In the genomic region with DNA sequence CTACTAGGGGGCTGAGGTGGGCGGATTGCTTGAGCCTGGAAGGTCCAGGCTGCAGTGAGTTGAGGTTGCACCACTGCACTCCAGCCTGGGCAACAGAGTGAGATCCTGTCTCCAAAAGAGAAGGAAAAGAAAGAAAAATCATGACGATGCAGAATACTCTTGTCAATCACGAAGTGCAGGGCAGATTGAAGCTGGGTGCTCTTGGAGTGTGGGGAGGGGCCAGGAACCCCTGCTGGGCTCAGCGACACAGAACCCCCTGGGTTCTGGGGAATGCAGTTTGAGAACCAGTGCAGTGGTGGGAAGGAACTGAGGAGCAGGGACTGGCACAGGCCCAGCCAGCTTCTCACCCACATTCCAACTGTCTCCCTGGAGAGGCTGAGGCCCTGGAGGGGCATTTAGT, we compare ENCODE assay signal across 31 cellular contexts. TPM values are rescaled to one million over a fixed set of nuclear protein-coding genes. Genes with fewer than 3 reads are reported as not detected.
DNase-seq lines count a peak whose midpoint lies in the region; ATAC-seq, FAIRE-seq and TF ChIP-seq lines count a peak whose summit lies in the region.
"Had no signal": no experiment of that assay in that cellular context is flagged by ENCODE, and none has a peak within 500 bp of the region (broad histone marks: within the 10 kb centered on the region; RNA-seq: fewer than 3 reads in every experiment).

No MANE protein-coding gene starts in this region.

- H3K9me1 ChIP-seq in K562 (ENCODE audit: control insufficient read depth, insufficient read depth, low read length) = no peaks in the 10 kb centered on the region

- no peak for TF ChIP-seq RAD21 in Ishikawa (IDR thresholded peaks at IDR 0.05; ENCODE audit: low read depth)
- TF ChIP-seq RAD21 in K562 (CRISPR knock-in tag; conservative IDR thresholded peaks at IDR 0.05 in 1 of 2, IDR thresholded peaks at IDR 0.05 in 1 of 2) = no peak

- in situ Hi-C loops in Caki2 (cut with HindIII; ENCODE audit: low pct_unique_long_range_greater_than_20kb, low sequenced_read_pairs) = no loop called here
- in situ Hi-C loops in K562 (cut with MboI) = no loop called here
- in situ Hi-C loops in gastrocnemius medialis (cut with MboI; ENCODE audit: low sequenced_read_pairs in 4 of 4) = loop anchor here in 1 of 4 donors (5.0 kb wide), 1 partner anchor 52 kb away; no protein-coding TSS in a partner anchor

- no TSS peak for BruUV-seq in K562 (replicated peaks; lab: Mats Ljungman, UMichigan)

- H3K27ac ChIP-seq in K562 (ENCODE audit: extremely low read depth, low read depth, low read length) (no peak overlapping the region), gastrocnemius medialis (peak overlapping the region; percentile 98 to 100 (median 100)), spleen (no peak overlapping the region)
- H3K27ac ChIP-seq: colonic mucosa, epithelial cell of prostate, pancreas, SJCRH30, testis had no signal

- H3K9ac ChIP-seq in K562 (ENCODE audit: insufficient read depth in 1 of 2, low read depth in 2 of 2, low read length in 2 of 2) = no peak overlapping the region; a peak in 1 of 4 replicates

- FAIRE-seq in K562 (lab: Jason Lieb, UNC) = no peak
- FAIRE-seq: G401.6, pancreas, small intestine had no signal

- CTCF ChIA-PET in K562 (lab: Yijun Ruan, JAX; ENCODE audit: low intra/inter-chr PET ratio) = no interaction called here

- POLR2A ChIA-PET in K562 (lab: Yijun Ruan, JAX) = interaction anchor here (0.6 to 1.0 kb wide), 3 partner anchors 21 to 210 kb away, joined by 3 to 7 read pairs (median 4); no protein-coding TSS in a partner anchor

- TF ChIP-seq CTCF in K562 (IDR thresholded peaks at IDR 0.05 in 2 of 3, conservative IDR thresholded peaks at IDR 0.05 in 1 of 3; ENCODE audit: insufficient read depth in 2 of 3, low read depth in 1 of 3, low read length in 3 of 3) = no peak
- TF ChIP-seq CTCF in gastrocnemius medialis (IDR thresholded peaks at IDR 0.05 in 4 of 5, conservative IDR thresholded peaks at IDR 0.05 in 1 of 5) = no peak
- TF ChIP-seq CTCF in spleen (IDR thresholded peaks at IDR 0.05 in 8 of 11, conservative IDR thresholded peaks at IDR 0.05 in 3 of 11) = no peak

- TF ChIP-seq POLR2A in K562 (conservative IDR thresholded peaks at IDR 0.05) (no peak), gastrocnemius medialis (IDR thresholded peaks at IDR 0.05) (no peak), spleen (IDR thresholded peaks at IDR 0.05) (no peak)

- H3K4me2 ChIP-seq in K562 (ENCODE audit: insufficient read depth, low read length) = no peak overlapping the region

- ATAC-seq in K562 (no peak), gastrocnemius medialis (no peak), HG02852 (IDR thresholded peaks at IDR 0.05; ENCODE audit: unreplicated experiment) (no peak)
- ATAC-seq: HCT116, pancreas, PC-3 had no signal

- WGBS in K562 (ENCODE audit: insufficient coverage, low coverage, missing lambda C conversion rate) = 20% methylated on average over 2 of the region's 4 CpGs
- 52 to 63% (median 58%) methylated on average over 4 of the region's 4 CpGs for WGBS in spleen, 5 donors

- no peaks in the 10 kb centered on the region for H4K20me1 ChIP-seq in K562 (replicated peaks; ENCODE audit: control insufficient read depth, insufficient read depth, low read length)

- DNase-seq in Caki2 (ENCODE audit: low read depth) = peak; percentile 44
- no peak for DNase-seq in K562 (ENCODE audit: extremely low read depth in 1 of 4, low spot score in 3 of 4)
- no peak for DNase-seq in gastrocnemius medialis
- no peak for DNase-seq in spleen
- no peak for DNase-seq in activated CD4-positive, alpha-beta T cell treated with anti-CD3 and anti-CD28 coated beads for 48 hours
- DNase-seq: activated B cell treated with CpG ODN at 0.5 μM for 24 hours; activated CD4-positive, alpha-beta T cell treated with anti-CD3 and anti-CD28 coated beads, Interleukin-2, amount 50 U/mL, for 1 hour; activated gamma-delta T cell; activated naive CD8-positive, alpha-beta T cell treated with anti-CD3 and anti-CD28 coated beads for 36 hours; activated T-cell treated with anti-CD3 and anti-CD28 coated beads, Interleukin-2, amount 50 U/mL, for 24 hours; C1 segment of cervical spinal cord; colonic mucosa; effector memory CD4-positive, alpha-beta T cell; NCI-H1417 treated with DMSO at 0.1 percent for 48 hours; NCI-H2029 treated with DMSO at 0.1 percent for 48 hours; NCI-H226; NCI-H526 treated with DMSO at 0.1 percent for 48 hours; nephron progenitor cell; pancreas; PC-3; retina; SJCRH30; small intestine; testis; uterus had no signal

- H3K4me3 ChIP-seq in K562 (no peak overlapping the region), gastrocnemius medialis (no peak overlapping the region), spleen (no peak overlapping the region)
- H3K4me3 ChIP-seq: colonic mucosa, pancreas, SJCRH30, testis, uterus had no signal

- H3K79me2 ChIP-seq in K562 (ENCODE audit: control insufficient read depth, insufficient read depth, low read length) = no peaks in the 10 kb centered on the region

- no peak overlapping the region for H2AFZ ChIP-seq in K562 (ENCODE audit: low read depth, low read length)

- TF ChIP-seq EP300 in Ishikawa (IDR thresholded peaks at IDR 0.05; ENCODE audit: borderline replicate concordance) (no peak), K562 (IDR thresholded peaks at IDR 0.05; ENCODE audit: low read length) (no peak)

- H3K9me3 ChIP-seq in K562 (replicated peaks; ENCODE audit: control insufficient read depth, insufficient read depth, low read depth, low read length) = peaks cover 6% of the 10 kb centered on the region
- no peaks in the 10 kb centered on the region for H3K9me3 ChIP-seq in gastrocnemius medialis
- H3K9me3 ChIP-seq in spleen = peaks cover 0 to 15% (median 9%) of the 10 kb centered on the region in 8 donors
- H3K9me3 ChIP-seq: colonic mucosa, pancreas, SJCRH30, testis, uterus had no signal

- H3K4me1 ChIP-seq in K562 (replicated peaks in 1 of 2; ENCODE audit: control insufficient read depth in 2 of 2, insufficient read depth in 2 of 2, low read length in 2 of 2) = peaks cover 8 to 40% of the 10 kb centered on the region in 2 experiments
- H3K4me1 ChIP-seq in gastrocnemius medialis = peaks cover 10 to 21% of the 10 kb centered on the region in 2 donors
- H3K4me1 ChIP-seq in spleen = peaks cover 0 to 47% (median 35%) of the 10 kb centered on the region in 6 donors
- H3K4me1 ChIP-seq: colonic mucosa, pancreas, testis had no signal

- intact Hi-C loops in K562 (cut with micrococcal nuclease) (no loop called here), gastrocnemius medialis (cut with DNase I; ENCODE audit: low total_unique reads) (no loop called here), spleen (cut with DNase I; ENCODE audit: low total_unique reads) (no loop called here)

- H3K27me3 ChIP-seq in K562 (ENCODE audit: control insufficient read depth in 2 of 2, insufficient read depth in 2 of 2, low read length in 2 of 2) (peaks cover 0 to 19% of the 10 kb centered on the region in 2 experiments; a peak in 3 of 5 replicates), gastrocnemius medialis (no peaks in the 10 kb centered on the region), spleen (replicated peaks in 1 of 7) (peaks cover 0 to 21% (median 0%) of the 10 kb centered on the region in 7 donors)
- H3K27me3 ChIP-seq: colonic mucosa, pancreas, SJCRH30, testis, uterus had no signal

- no peaks in the 10 kb centered on the region for H3K36me3 ChIP-seq in K562 (ENCODE audit: control insufficient read depth, insufficient read depth, low read length)
- H3K36me3 ChIP-seq in gastrocnemius medialis = no peaks in the 10 kb centered on the region
- H3K36me3 ChIP-seq in spleen = no peaks in the 10 kb centered on the region
- H3K36me3 ChIP-seq: colonic mucosa, pancreas, SJCRH30, uterus had no signal

RNA-seq across cellular contexts. Expression of a gene that starts 10.8 kb away (rescaled TPM):
- total RNA-seq in Caki2 (2014; rRNA removed; shearing (Covaris generic); ENCODE audit: low replicate concordance) = 39.4 and 78.5 TPM in 2 replicates
- total RNA-seq in K562 (2011; cell fraction: chromatin; rRNA removed; ENCODE audit: low replicate concordance) = 67.2 and 276 TPM in 2 replicates
- 199 and 200 TPM in 2 replicates for total RNA-seq in K562 (2011; cell fraction: nucleolus; rRNA removed)
- total RNA-seq in K562 (2011; cell fraction: nucleoplasm; rRNA removed) = 92.5 and 92.7 TPM in 2 replicates
- total RNA-seq in K562 (2014; rRNA removed) (34.9 and 39.7 TPM in 2 replicates), K562 (2014; rRNA removed; fragmentation: Illumina TruSeq; extraction: Trizol) (4.1 and 6.8 TPM in 2 replicates), K562 (2015; rRNA removed; fragmentation: Illumina TruSeq; extraction: Trizol) (19.2 and 20.1 TPM in 2 replicates), K562 (2021) (105 and 119 TPM in 2 replicates), gastrocnemius medialis (100 to 1,000 TPM in 1 of 4 donors, 10 to 100 TPM in 3; 44.3 to 108 (median 78.8) TPM), spleen (10 to 100 TPM; 47.3 to 95.7 (median 79.0) TPM)
- polyA plus RNA-seq in K562 (2011; rRNA removed) (12.0 and 28.0 TPM in 2 replicates), K562 (2014; fragmentation: Illumina TruSeq; extraction: Trizol) (18.5 and 66.3 TPM in 2 replicates), K562 (2014; fragmentation: Nextera tagmentation; extraction: Ambion mirVana) (1 to 10 TPM in 1 of 2 experiments, under 1 TPM in 1; 0.34 to 1.7 TPM), K562 (2014; rRNA removed) (46.7 and 55.1 TPM in 2 replicates), spleen (100 to 1,000 TPM in 1 of 3 donors, 10 to 100 TPM in 2; 51.4 to 126 (median 80.3) TPM)
- 17.5 and 46.7 TPM in 2 replicates for polyA plus RNA-seq in K562 (2011; cell fraction: cytosol; rRNA removed)
- 146 and 297 TPM in 2 replicates for polyA plus RNA-seq in K562 (2011; cell fraction: nucleus; rRNA removed)
- 62.7 and 64.6 TPM in 2 replicates for polyA plus RNA-seq in K562 (2012)
- polyA minus RNA-seq in K562 (2011; rRNA and poly(A)+ RNA removed) = 9.8 and 11.1 TPM in 2 replicates
- 38.7 and 69.3 TPM in 2 replicates for polyA minus RNA-seq in K562 (2011; cell fraction: cytosol; rRNA and poly(A)+ RNA removed)
- polyA minus RNA-seq in K562 (2011; cell fraction: nucleus; rRNA and poly(A)+ RNA removed) = 52.6 and 57.9 TPM in 2 replicates

RNA-seq across cellular contexts. Expression of a gene that starts 15.5 kb away (rescaled TPM):
- 26.5 and 33.2 TPM in 2 replicates for total RNA-seq in Caki2 (2014; rRNA removed; shearing (Covaris generic); ENCODE audit: low replicate concordance)
- total RNA-seq in K562 (2011; cell fraction: chromatin; rRNA removed; ENCODE audit: low replicate concordance) = 8.5 and 20.5 TPM in 2 replicates
- total RNA-seq in K562 (2011; cell fraction: nucleolus; rRNA removed) = 11.2 and 12.1 TPM in 2 replicates
- total RNA-seq in K562 (2011; cell fraction: nucleoplasm; rRNA removed) = 5.1 and 7.6 TPM in 2 replicates
- 11.7 and 15.6 TPM in 2 replicates for total RNA-seq in K562 (2014; rRNA removed)
- 1.1 and 1.3 TPM in 2 replicates for total RNA-seq in K562 (2014; rRNA removed; fragmentation: Illumina TruSeq; extraction: Trizol)
- 4.7 and 5.5 TPM in 2 replicates for total RNA-seq in K562 (2015; rRNA removed; fragmentation: Illumina TruSeq; extraction: Trizol)
- total RNA-seq in K562 (2021) = 17.6 and 24.4 TPM in 2 replicates
- polyA plus RNA-seq in K562 (2011; rRNA removed) = 2.1 and 4.9 TPM in 2 replicates
- 3.8 and 5.1 TPM in 2 replicates for polyA plus RNA-seq in K562 (2011; cell fraction: cytosol; rRNA removed)
- polyA plus RNA-seq in K562 (2011; cell fraction: nucleus; rRNA removed) = 9.8 and 26.1 TPM in 2 replicates
- polyA plus RNA-seq in K562 (2012) = 11.2 and 12.1 TPM in 2 replicates
- 3.7 and 6.9 TPM in 2 replicates for polyA plus RNA-seq in K562 (2014; fragmentation: Illumina TruSeq; extraction: Trizol)
- under 1 TPM; 0.04 to 0.07 TPM for polyA plus RNA-seq in K562 (2014; fragmentation: Nextera tagmentation; extraction: Ambion mirVana)
- polyA plus RNA-seq in K562 (2014; rRNA removed) = 12.8 and 13.5 TPM in 2 replicates
- polyA minus RNA-seq in K562 (2011; rRNA and poly(A)+ RNA removed) = 0.66 and 1.1 TPM in 2 replicates
- 5.5 and 7.7 TPM in 2 replicates for polyA minus RNA-seq in K562 (2011; cell fraction: cytosol; rRNA and poly(A)+ RNA removed)
- polyA minus RNA-seq in K562 (2011; cell fraction: nucleus; rRNA and poly(A)+ RNA removed) = 3.6 and 3.8 TPM in 2 replicates
- total RNA-seq in gastrocnemius medialis = 100 to 1,000 TPM in 1 of 4 donors, 10 to 100 TPM in 3; 33.5 to 112 (median 75.3) TPM
- total RNA-seq in spleen = 10 to 100 TPM; 11.2 to 36.6 (median 27.0) TPM
- 10 to 100 TPM in 2 of 3 donors, 1 to 10 TPM in 1; 8.9 to 30.4 (median 10.3) TPM for polyA plus RNA-seq in spleen

RNA-seq across cellular contexts. Expression of a gene that starts 41.0 kb away (rescaled TPM):
- 13.4 and 16.6 TPM in 2 replicates for total RNA-seq in Caki2 (2014; rRNA removed; shearing (Covaris generic); ENCODE audit: low replicate concordance)
- total RNA-seq in K562 (2011; cell fraction: chromatin; rRNA removed; ENCODE audit: low replicate concordance) = 0.32 and 2.6 TPM in 2 replicates
- 0.66 and 1.5 TPM in 2 replicates for total RNA-seq in K562 (2011; cell fraction: nucleolus; rRNA removed)
- total RNA-seq in K562 (2011; cell fraction: nucleoplasm; rRNA removed) = 0.29 and 1.8 TPM in 2 replicates
- total RNA-seq in K562 (2014; rRNA removed) (0.18 TPM in 1 of 2 replicates, not detected in the other), K562 (2014; rRNA removed; fragmentation: Illumina TruSeq; extraction: Trizol) (not detected in 2 replicates), K562 (2015; rRNA removed; fragmentation: Illumina TruSeq; extraction: Trizol) (not detected in 2 replicates), K562 (2021) (0.11 and 0.31 TPM in 2 replicates), gastrocnemius medialis (1 to 10 TPM in 3 of 4 donors, under 1 TPM in 1; 0.55 to 3.3 (median 1.3) TPM), spleen (under 1 TPM in 3 of 7 donors, not detected in 4; 0.17 to 0.39 (median 0.28) TPM)
- polyA plus RNA-seq in K562 (2011; rRNA removed) (0.10 and 0.20 TPM in 2 replicates), K562 (2014; fragmentation: Illumina TruSeq; extraction: Trizol) (not detected in 2 replicates), K562 (2014; fragmentation: Nextera tagmentation; extraction: Ambion mirVana) (not detected), K562 (2014; rRNA removed) (not detected in 2 replicates), spleen (under 1 TPM; 0.09 to 0.26 (median 0.15) TPM)
- 0.12 and 0.72 TPM in 2 replicates for polyA plus RNA-seq in K562 (2011; cell fraction: cytosol; rRNA removed)
- polyA plus RNA-seq in K562 (2011; cell fraction: nucleus; rRNA removed) = 0.53 and 1.7 TPM in 2 replicates
- 0.04 and 0.12 TPM in 2 replicates for polyA plus RNA-seq in K562 (2012)
- 0.14 and 0.15 TPM in 2 replicates for polyA minus RNA-seq in K562 (2011; rRNA and poly(A)+ RNA removed)
- polyA minus RNA-seq in K562 (2011; cell fraction: cytosol; rRNA and poly(A)+ RNA removed) = 0.19 and 0.27 TPM in 2 replicates
- polyA minus RNA-seq in K562 (2011; cell fraction: nucleus; rRNA and poly(A)+ RNA removed) = 0.89 and 1.1 TPM in 2 replicates
- total RNA-seq: activated B cell treated with CpG ODN at 0.5 μM for 24 hours, SJCRH30 had no signal

RNA-seq across cellular contexts. Expression of a gene that starts 54.8 kb away (rescaled TPM):
- 101 and 106 TPM in 2 replicates for total RNA-seq in Caki2 (2014; rRNA removed; shearing (Covaris generic); ENCODE audit: low replicate concordance)
- total RNA-seq in K562 (2011; cell fraction: chromatin; rRNA removed; ENCODE audit: low replicate concordance) = 26.2 and 74.4 TPM in 2 replicates
- total RNA-seq in K562 (2011; cell fraction: nucleolus; rRNA removed) = 89.7 and 92.9 TPM in 2 replicates
- 63.3 and 66.8 TPM in 2 replicates for total RNA-seq in K562 (2011; cell fraction: nucleoplasm; rRNA removed)
- 122 and 132 TPM in 2 replicates for total RNA-seq in K562 (2014; rRNA removed)
- 46.5 and 57.2 TPM in 2 replicates for total RNA-seq in K562 (2014; rRNA removed; fragmentation: Illumina TruSeq; extraction: Trizol)
- total RNA-seq in K562 (2015; rRNA removed; fragmentation: Illumina TruSeq; extraction: Trizol) = 81.5 and 83.4 TPM in 2 replicates
- 77.3 and 80.1 TPM in 2 replicates for total RNA-seq in K562 (2021)
- polyA plus RNA-seq in K562 (2011; rRNA removed) = 93.6 and 96.3 TPM in 2 replicates
- polyA plus RNA-seq in K562 (2011; cell fraction: cytosol; rRNA removed) = 110 and 136 TPM in 2 replicates
- polyA plus RNA-seq in K562 (2011; cell fraction: nucleus; rRNA removed) = 144 and 158 TPM in 2 replicates
- polyA plus RNA-seq in K562 (2012) = 65.4 and 71.5 TPM in 2 replicates
- polyA plus RNA-seq in K562 (2014; fragmentation: Illumina TruSeq; extraction: Trizol) = 54.0 and 64.6 TPM in 2 replicates
- polyA plus RNA-seq in K562 (2014; fragmentation: Nextera tagmentation; extraction: Ambion mirVana) = 10 to 100 TPM; 34.8 to 55.3 TPM
- 121 and 136 TPM in 2 replicates for polyA plus RNA-seq in K562 (2014; rRNA removed)
- 20.1 and 30.9 TPM in 2 replicates for polyA minus RNA-seq in K562 (2011; rRNA and poly(A)+ RNA removed)
- 22.6 and 24.3 TPM in 2 replicates for polyA minus RNA-seq in K562 (2011; cell fraction: cytosol; rRNA and poly(A)+ RNA removed)
- 12.3 and 13.9 TPM in 2 replicates for polyA minus RNA-seq in K562 (2011; cell fraction: nucleus; rRNA and poly(A)+ RNA removed)
- 10 to 100 TPM; 25.4 to 46.4 (median 32.2) TPM for total RNA-seq in gastrocnemius medialis
- total RNA-seq in spleen = 10 to 100 TPM; 18.2 to 41.1 (median 23.0) TPM
- polyA plus RNA-seq in spleen = 10 to 100 TPM; 84.5 to 89.9 (median 86.7) TPM

RNA-seq across cellular contexts. Expression of a gene that starts 55.7 kb away (rescaled TPM):
- total RNA-seq in Caki2 (2014; rRNA removed; shearing (Covaris generic); ENCODE audit: low replicate concordance) = 8.8 and 13.5 TPM in 2 replicates
- 266 and 844 TPM in 2 replicates for total RNA-seq in K562 (2011; cell fraction: chromatin; rRNA removed; ENCODE audit: low replicate concordance)
- total RNA-seq in K562 (2011; cell fraction: nucleolus; rRNA removed) = 502 and 577 TPM in 2 replicates
- 359 and 406 TPM in 2 replicates for total RNA-seq in K562 (2011; cell fraction: nucleoplasm; rRNA removed)
- total RNA-seq in K562 (2014; rRNA removed) (59.0 and 71.5 TPM in 2 replicates), K562 (2014; rRNA removed; fragmentation: Illumina TruSeq; extraction: Trizol) (6.9 and 9.5 TPM in 2 replicates), K562 (2015; rRNA removed; fragmentation: Illumina TruSeq; extraction: Trizol) (26.9 and 32.7 TPM in 2 replicates), K562 (2021) (102 and 103 TPM in 2 replicates), gastrocnemius medialis (1 to 10 TPM; 1.6 to 4.8 (median 2.4) TPM), spleen (100 to 1,000 TPM in 3 of 7 donors, 10 to 100 TPM in 4; 36.3 to 182 (median 75.8) TPM)
- polyA plus RNA-seq in K562 (2011; rRNA removed) (17.0 and 42.5 TPM in 2 replicates), K562 (2014; fragmentation: Illumina TruSeq; extraction: Trizol) (13.2 and 29.8 TPM in 2 replicates), K562 (2014; fragmentation: Nextera tagmentation; extraction: Ambion mirVana) (1 to 10 TPM; 1.8 to 2.2 TPM), K562 (2014; rRNA removed) (91.2 and 99.3 TPM in 2 replicates), spleen (100 to 1,000 TPM in 2 of 3 donors, 10 to 100 TPM in 1; 74.1 to 361 (median 307) TPM)
- 14.6 and 28.0 TPM in 2 replicates for polyA plus RNA-seq in K562 (2011; cell fraction: cytosol; rRNA removed)
- polyA plus RNA-seq in K562 (2011; cell fraction: nucleus; rRNA removed) = 444 and 528 TPM in 2 replicates
- 61.2 and 74.6 TPM in 2 replicates for polyA plus RNA-seq in K562 (2012)
- polyA minus RNA-seq in K562 (2011; rRNA and poly(A)+ RNA removed) = 53.2 and 57.7 TPM in 2 replicates
- polyA minus RNA-seq in K562 (2011; cell fraction: cytosol; rRNA and poly(A)+ RNA removed) = 17.9 and 22.2 TPM in 2 replicates
- 91.7 and 109 TPM in 2 replicates for polyA minus RNA-seq in K562 (2011; cell fraction: nucleus; rRNA and poly(A)+ RNA removed)
- polyA plus RNA-seq: IgD-negative memory B cell had no signal

Comparison
In these comparisons a context has a peak if more than half of its experiments do, and no peak if none do; other contexts are left out.
1. H3K27ac ChIP-seq: peak in gastrocnemius medialis (4 of 4); none in K562 (single experiment) and spleen (0 of 8).